ENCODE assay signal across 9 cellular contexts in the genomic region with DNA sequence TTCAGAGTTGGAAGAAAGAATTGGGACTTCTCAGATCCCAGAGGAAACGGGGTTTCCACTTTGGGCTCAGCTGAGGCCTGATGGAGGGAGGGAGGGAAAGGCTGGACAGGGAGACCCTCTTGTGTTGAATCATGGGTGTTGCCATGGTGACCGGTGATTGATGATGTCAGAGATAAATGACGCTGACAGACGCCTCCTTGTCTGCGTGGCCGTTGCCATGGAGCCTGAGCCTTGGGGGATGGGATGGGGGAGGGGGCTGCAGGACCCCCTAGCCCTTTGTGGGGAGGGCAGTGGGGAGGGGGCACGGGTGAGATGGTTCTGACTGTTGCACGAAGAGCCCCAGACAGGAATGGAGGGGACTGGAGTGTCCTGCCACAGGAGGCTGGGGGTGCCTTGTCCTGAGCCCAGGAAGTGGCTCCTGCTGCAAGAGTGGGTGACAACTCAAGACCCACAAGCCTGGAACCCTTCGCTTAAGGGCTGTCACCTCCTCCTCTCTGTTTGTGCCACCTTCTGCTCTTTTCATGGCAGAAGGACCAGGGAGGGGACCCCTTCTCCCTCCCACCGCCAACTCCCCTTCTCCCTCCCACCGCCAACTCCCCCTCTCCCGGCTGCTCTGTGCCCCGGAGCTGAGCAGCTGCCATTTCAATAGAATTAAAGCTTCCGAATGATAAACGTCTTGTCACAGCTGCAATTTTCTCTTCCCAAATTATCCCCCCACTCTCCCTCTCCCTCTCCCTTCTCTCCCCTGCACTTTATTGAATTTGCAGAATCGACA. TPM values are rescaled to one million over a fixed set of nuclear protein-coding genes. Genes with fewer than 3 reads are reported as not detected.
DNase-seq lines count a peak whose midpoint lies in the region; ATAC-seq and TF ChIP-seq lines count a peak whose summit lies in the region.
"Had no signal": no experiment of that assay in that cellular context is flagged by ENCODE, and none has a peak within 500 bp of the region (broad histone marks: within the 10 kb centered on the region; RNA-seq: fewer than 3 reads in every experiment).

No MANE protein-coding gene starts in this region.

- CTCF ChIA-PET in activated CD4-positive, alpha-beta T cell treated with anti-CD3 and anti-CD28 coated beads, Interleukin-2, amount 10 ng/mL, durations not matched to agents 7 days and 5 days (lab: Charles Lee) = interaction anchor here (1.0 to 8.7 kb wide), 6 partner anchors 16 to 183 kb away, joined by 3 to 82 read pairs (median 3); a partner anchor contains a TSS

- 65 to 80% (median 74%) methylated on average over 15 to 16 of the region's 16 CpGs for WGBS in spleen, 5 donors

- no peak overlapping the region for H3K4me3 Mint-ChIP-seq in activated CD4-positive, alpha-beta T cell treated with anti-CD3 and anti-CD28 coated beads, Interleukin-2, amount 10 ng/mL, durations not matched to agents 7 days and 5 days

- peaks cover 33% of the 10 kb centered on the region for H3K36me3 Mint-ChIP-seq in activated CD4-positive, alpha-beta T cell treated with anti-CD3 and anti-CD28 coated beads, Interleukin-2, amount 10 ng/mL, durations not matched to agents 7 days and 5 days (ENCODE audit: low read depth)

- TF ChIP-seq CTCF in WERI-Rb-1 (IDR thresholded peaks at IDR 0.05; ENCODE audit: low read depth, low read length) (no peak), spleen (IDR thresholded peaks at IDR 0.05 in 8 of 11, conservative IDR thresholded peaks at IDR 0.05 in 3 of 11) (no peak)

- intact Hi-C loops in left ventricle myocardium superior (cut with micrococcal nuclease) (loop anchor here (5.0 kb wide), 1 partner anchor 48 kb away; no protein-coding TSS in a partner anchor), spleen (cut with DNase I; ENCODE audit: low total_unique reads) (no loop called here)

- H3K27ac Mint-ChIP-seq in activated CD4-positive, alpha-beta T cell treated with anti-CD3 and anti-CD28 coated beads, Interleukin-2, amount 10 ng/mL, durations not matched to agents 7 days and 5 days = peak overlapping the region; percentile 10

- peak overlapping the region; percentile 50 for H3K27ac ChIP-seq in WERI-Rb-1
- H3K27ac ChIP-seq in spleen = peak overlapping the region in 5 of 8 donors; percentile 20 to 97 (median 97)

- H3K4me3 ChIP-seq in WERI-Rb-1 (ENCODE audit: low read depth, low read length) (no peak overlapping the region), spleen (no peak overlapping the region)

- H3K36me3 ChIP-seq in WERI-Rb-1 (peaks cover 62% of the 10 kb centered on the region), spleen (peaks cover 0 to 79% (median 59%) of the 10 kb centered on the region in 6 donors)

- H3K27me3 ChIP-seq in WERI-Rb-1 (ENCODE audit: insufficient read depth, low read depth, severe bottlenecking) (no peaks in the 10 kb centered on the region), spleen (replicated peaks in 1 of 7) (no peaks in the 10 kb centered on the region)

- H3K9me3 ChIP-seq in WERI-Rb-1 (ENCODE audit: severe bottlenecking) (no peaks in the 10 kb centered on the region), spleen (no peaks in the 10 kb centered on the region)

- no peak for ATAC-seq in left ventricle myocardium superior

- peaks cover 53 to 100% (median 95%) of the 10 kb centered on the region in 6 donors for H3K4me1 ChIP-seq in spleen

- H3K9me3 Mint-ChIP-seq in activated CD4-positive, alpha-beta T cell treated with anti-CD3 and anti-CD28 coated beads, Interleukin-2, amount 10 ng/mL, durations not matched to agents 7 days and 5 days = no peaks in the 10 kb centered on the region

- no peak for DNase-seq in activated CD4-positive, alpha-beta T cell treated with anti-CD3 and anti-CD28 coated beads, Interleukin-2, amount 10 ng/mL, durations not matched to agents 7 days and 5 days
- no peak for DNase-seq in activated CD4-positive, alpha-beta T cell treated with anti-CD3 and anti-CD28 coated beads for 48 hours
- DNase-seq in WERI-Rb-1 (peak; percentile 70), left ventricle myocardium superior (peak; percentile 29), spleen (no peak), cerebellum (ENCODE audit: low spot score) (no peak), DMS79 treated with DMSO at 0.1 percent for 48 hours (lab: John Stamatoyannopoulos, UW) (no peak)
- no peak for DNase-seq in stimulated activated CD8-positive, alpha-beta memory T cell treated with anti-CD3 and anti-CD28 coated beads, Interleukin-4, amount 100 ng/mL, for 48 hours

- no peak for TF ChIP-seq POLR2A in spleen (IDR thresholded peaks at IDR 0.05)

- POLR2A ChIA-PET in activated CD4-positive, alpha-beta T cell treated with anti-CD3 and anti-CD28 coated beads, Interleukin-2, amount 10 ng/mL, durations not matched to agents 7 days and 5 days (lab: Charles Lee) = no interaction called here

- H3K4me1 Mint-ChIP-seq in activated CD4-positive, alpha-beta T cell treated with anti-CD3 and anti-CD28 coated beads, Interleukin-2, amount 10 ng/mL, durations not matched to agents 7 days and 5 days = peaks cover 62% of the 10 kb centered on the region

- H3K27me3 Mint-ChIP-seq in activated CD4-positive, alpha-beta T cell treated with anti-CD3 and anti-CD28 coated beads, Interleukin-2, amount 10 ng/mL, durations not matched to agents 7 days and 5 days = no peaks in the 10 kb centered on the region

RNA-seq across cellular contexts. Expression of a gene that starts 13.9 kb away (rescaled TPM):
- under 1 TPM in 1 of 2 experiments, not detected in 1; 0.22 TPM for total RNA-seq in activated CD4-positive, alpha-beta T cell treated with anti-CD3 and anti-CD28 coated beads, Interleukin-2, amount 10 ng/mL, durations not matched to agents 7 days and 5 days
- total RNA-seq in left ventricle myocardium superior (1.2 TPM), spleen (10 to 100 TPM in 4 of 7 donors, 1 to 10 TPM in 3; 7.3 to 15.0 (median 10.4) TPM), cerebellum (0.45 TPM)
- polyA plus RNA-seq in spleen = 1 to 10 TPM in 1 of 3 donors, under 1 TPM in 2; 0.20 to 1.1 (median 0.33) TPM
- total RNA-seq: A172 had no signal

RNA-seq across cellular contexts. Expression of a gene that starts 41.6 kb away (rescaled TPM):
- total RNA-seq in activated CD4-positive, alpha-beta T cell treated with anti-CD3 and anti-CD28 coated beads, Interleukin-2, amount 10 ng/mL, durations not matched to agents 7 days and 5 days = 10 to 100 TPM; 66.6 to 66.7 TPM
- total RNA-seq in left ventricle myocardium superior (18.6 TPM), spleen (10 to 100 TPM; 56.6 to 95.1 (median 71.2) TPM), cerebellum (4.9 TPM)
- polyA plus RNA-seq in spleen = 10 to 100 TPM; 13.3 to 28.3 (median 14.8) TPM

Comparison
In these comparisons a context has a peak if more than half of its experiments do, and no peak if none do; other contexts are left out.
1. DNase-seq: peak in WERI-Rb-1 (single experiment) and left ventricle myocardium superior (single experiment); none in activated CD4-positive, alpha-beta T cell treated with anti-CD3 and anti-CD28 coated beads, Interleukin-2, amount 10 ng/mL, durations not matched to agents 7 days and 5 days (single experiment), activated CD4-positive, alpha-beta T cell treated with anti-CD3 and anti-CD28 coated beads for 48 hours (single experiment), spleen (single experiment), cerebellum (single experiment), DMS79 treated with DMSO at 0.1 percent for 48 hours (single experiment) and stimulated activated CD8-positive, alpha-beta memory T cell treated with anti-CD3 and anti-CD28 coated beads, Interleukin-4, amount 100 ng/mL, for 48 hours (single experiment).